In genomic region chr11:32100495-32100894, GRCh38 we compare ENCODE assay signal across 19 cellular contexts. TPM values are rescaled to one million over a fixed set of nuclear protein-coding genes. Genes with fewer than 3 reads are reported as not detected.
DNase-seq lines count a peak whose midpoint lies in the region; ATAC-seq and TF ChIP-seq lines count a peak whose summit lies in the region.
"Had no signal": no experiment of that assay in that cellular context is flagged by ENCODE, and none has a peak within 500 bp of the region (broad histone marks: within the 10 kb centered on the region; RNA-seq: fewer than 3 reads in every experiment).

No MANE protein-coding gene starts in this region.

- no TSS peak for BruUV-seq in IMR-90 (replicated peaks; lab: Mats Ljungman, UMichigan)

- CTCF ChIA-PET in IMR-90 (lab: Yijun Ruan, JAX): no interaction called here

- H3K4me2 ChIP-seq in IMR-90 (ENCODE audit: low read depth, low read length): no peak overlapping the region
- H3K4me2 ChIP-seq: KMS-11 had no signal

- H3K23ac ChIP-seq in IMR-90 (ENCODE audit: low read depth, low read length): no peak overlapping the region

- H2BK15ac ChIP-seq in IMR-90 (ENCODE audit: low read depth, low read length): no peak overlapping the region

- no peak overlapping the region for H2AFZ ChIP-seq in IMR-90 (replicated peaks; ENCODE audit: low read length, poor library complexity)

- H3K36me3 Mint-ChIP-seq in activated T-cell treated with anti-CD3 and anti-CD28 coated beads, Interleukin-2, amount 50 U/mL, for 24 hours (ENCODE audit: low read depth): peaks cover 86% of the 10 kb centered on the region

- H2AK9ac ChIP-seq in IMR-90 (replicated peaks; ENCODE audit: low read depth, low read length, poor library complexity): no peak overlapping the region

- no peak overlapping the region for H3K4me3 Mint-ChIP-seq in activated T-cell treated with anti-CD3 and anti-CD28 coated beads, Interleukin-2, amount 50 U/mL, for 24 hours

- H4K20me1 ChIP-seq in IMR-90 (ENCODE audit: insufficient read depth, low read length): peaks cover 62% of the 10 kb centered on the region

- H3K9me3 ChIP-seq in IMR-90 (ENCODE audit: control insufficient read depth, insufficient read depth, low read length) (no peaks in the 10 kb centered on the region), SJCRH30 (replicated peaks) (no peaks in the 10 kb centered on the region)
- H3K9me3 ChIP-seq: BE2C, Peyer's patch, SJSA1 had no signal

- H3K79me1 ChIP-seq in IMR-90 (ENCODE audit: low read depth in 1 of 2, low read length in 2 of 2): peaks cover 56 to 68% of the 10 kb centered on the region in 2 experiments

- H2BK20ac ChIP-seq in IMR-90 (ENCODE audit: low read depth, low read length): no peak overlapping the region

- no peak overlapping the region for H4K91ac ChIP-seq in IMR-90 (ENCODE audit: insufficient read depth, low read depth, low read length)

- no peak overlapping the region for H3K27ac Mint-ChIP-seq in activated T-cell treated with anti-CD3 and anti-CD28 coated beads, Interleukin-2, amount 50 U/mL, for 24 hours

- TF ChIP-seq POLR2A in IMR-90 (IDR thresholded peaks at IDR 0.05; ENCODE audit: low read depth, low read length): no peak

- H2BK120ac ChIP-seq in IMR-90 (ENCODE audit: low read depth, low read length): no peak overlapping the region

- H3K9ac ChIP-seq in IMR-90 (ENCODE audit: low read depth, low read length): no peak overlapping the region
- H3K9ac ChIP-seq: KMS-11 had no signal

- H3K27ac ChIP-seq in IMR-90 (ENCODE audit: insufficient read depth, low read length): peak overlapping the region; percentile 7; the same call in 1 of the 2 replicates
- peak overlapping the region; percentile 23; the same call in 1 of the 2 replicates for H3K27ac ChIP-seq in SJCRH30
- H3K27ac ChIP-seq: HL-60, KMS-11, Peyer's patch, SJSA1 had no signal

- H3K4me1 Mint-ChIP-seq in activated T-cell treated with anti-CD3 and anti-CD28 coated beads, Interleukin-2, amount 50 U/mL, for 24 hours (ENCODE audit: low read depth): peaks cover 14% of the 10 kb centered on the region

- no peak overlapping the region for H3K56ac ChIP-seq in IMR-90 (ENCODE audit: extremely low read depth, insufficient read depth, low read length)

- H2BK5ac ChIP-seq in IMR-90 (ENCODE audit: low read depth, low read length, poor library complexity, severe bottlenecking): no peak overlapping the region

- TF ChIP-seq RAD21 in IMR-90 (IDR thresholded peaks at IDR 0.05; ENCODE audit: low read length): no peak

- H3K4ac ChIP-seq in IMR-90 (ENCODE audit: low read depth, low read length): no peak overlapping the region

- H3K14ac ChIP-seq in IMR-90 (replicated peaks; ENCODE audit: low read depth, low read length): no peak overlapping the region

- H3K4me3 ChIP-seq in IMR-90 (ENCODE audit: insufficient read depth, low read depth, low read length) (no peak overlapping the region), SJCRH30 (no peak overlapping the region), fibroblast of mammary gland (ENCODE audit: control insufficient read depth, low read depth, low read length) (no peak overlapping the region)
- H3K4me3 ChIP-seq: Peyer's patch, SJSA1 had no signal

- H3K9me1 ChIP-seq in IMR-90 (ENCODE audit: insufficient read depth, low read length): peaks cover 37% of the 10 kb centered on the region

- H4K5ac ChIP-seq in IMR-90 (ENCODE audit: low read depth, low read length): no peak overlapping the region

- H3K4me1 ChIP-seq in IMR-90 (ENCODE audit: control insufficient read depth, insufficient read depth, low read length): peaks cover 7% of the 10 kb centered on the region
- peaks cover 16% of the 10 kb centered on the region for H3K4me1 ChIP-seq in SJCRH30
- H3K4me1 ChIP-seq: BE2C, Peyer's patch, SJSA1 had no signal

- WGBS in IMR-90 (ENCODE audit: extremely low coverage in 2 of 2, insufficient read length in 1 of 2), 2 experiments: no CpG with 5 or more reads among the region's 5 CpGs

- ATAC-seq in IMR-90 (ENCODE audit: low read depth) (no peak), sciatic nerve (peak; percentile 20)

- H3K36me3 ChIP-seq in IMR-90 (ENCODE audit: control insufficient read depth, insufficient read depth, low read length): peaks cover 67% of the 10 kb centered on the region
- peaks cover 85% of the 10 kb centered on the region for H3K36me3 ChIP-seq in SJCRH30
- H3K36me3 ChIP-seq: BE2C had no signal

- no peaks in the 10 kb centered on the region for H3K27me3 Mint-ChIP-seq in activated T-cell treated with anti-CD3 and anti-CD28 coated beads, Interleukin-2, amount 50 U/mL, for 24 hours

- intact Hi-C loops in IMR-90 (cut with micrococcal nuclease) (no loop called here), sciatic nerve (cut with DNase I) (no loop called here)

- dilution Hi-C loops in IMR-90 (cut with HindIII; ENCODE audit: low sequenced_read_pairs, unreplicated experiment): no loop called here

- in situ Hi-C loops in IMR-90 (cut with MboI; ENCODE audit: low sequenced_read_pairs): no loop called here

- H2AK5ac ChIP-seq in IMR-90 (ENCODE audit: low read depth, low read length): no peak overlapping the region

- POLR2A ChIA-PET in IMR-90 (lab: Charles Lee; ENCODE audit: unreplicated experiment): no interaction called here

- no peak overlapping the region for H3K18ac ChIP-seq in IMR-90 (ENCODE audit: low read depth, low read length)

- DNase-seq in IMR-90 (peak; percentile 45), SJCRH30 (peak; percentile 49 to 57), fibroblast of mammary gland (ENCODE audit: low read depth) (peak; percentile 52), sciatic nerve (ENCODE audit: low spot score) (no peak), NCI-H1105 treated with DMSO at 0.1 percent for 48 hours (lab: John Stamatoyannopoulos, UW) (no peak)
- no peak for DNase-seq in activated T-cell treated with anti-CD3 and anti-CD28 coated beads, Interleukin-2, amount 50 U/mL, for 48 hours
- no peak for DNase-seq in activated T-cell treated with anti-CD3 and anti-CD28 coated beads, Interleukin-2, amount 50 U/mL, for 24 hours
- DNase-seq: BE2C, EL, GF-D8, NCI-H1105, NCI-H2029 treated with DMSO at 0.1 percent for 48 hours, NCI-H345, NCI-H524, NCI-H774, Peyer's patch had no signal

- H3K9me3 Mint-ChIP-seq in activated T-cell treated with anti-CD3 and anti-CD28 coated beads, Interleukin-2, amount 50 U/mL, for 24 hours: no peaks in the 10 kb centered on the region

- no peak overlapping the region for H4K8ac ChIP-seq in IMR-90 (ENCODE audit: low read depth in 2 of 2, low read length in 2 of 2)

- TF ChIP-seq CTCF in IMR-90 (conservative IDR thresholded peaks at IDR 0.05; ENCODE audit: low read depth, low read length): no peak
- no peak for TF ChIP-seq CTCF in fibroblast of mammary gland (conservative IDR thresholded peaks at IDR 0.05; ENCODE audit: control insufficient read depth, insufficient read depth, low read depth, low read length)

- H3K27me3 ChIP-seq in IMR-90 (ENCODE audit: control insufficient read depth, insufficient read depth, low read length): no peaks in the 10 kb centered on the region
- H3K27me3 ChIP-seq in SJCRH30: no peaks in the 10 kb centered on the region
- H3K27me3 ChIP-seq: BE2C, Peyer's patch, SJSA1 had no signal

TF ChIP-seq in IMR-90, 13 proteins besides CTCF, POLR2A, EP300 and RAD21:
- no peak for TF ChIP-seq RFX5 (IDR thresholded peaks at IDR 0.05; ENCODE audit: low read depth, low read length)
- TF ChIP-seq RCOR1 (IDR thresholded peaks at IDR 0.05; ENCODE audit: insufficient replicate concordance, low read length): no peak
- TF ChIP-seq USF2 (IDR thresholded peaks at IDR 0.05; ENCODE audit: low read depth, low read length): peak; percentile 21; the same call in 1 of the 2 replicates

RNA-seq across cellular contexts. Expression of gene RCN1, which starts 9.6 kb away (rescaled TPM):
- total RNA-seq in IMR-90 (2012; rRNA removed) (129 and 231 TPM in 2 replicates), sciatic nerve (92.3 TPM)
- polyA plus RNA-seq in IMR-90 (2012; rRNA removed): 171 and 193 TPM in 2 replicates
- polyA plus RNA-seq in IMR-90 (2012; cell fraction: cytosol; rRNA removed): 78.4 and 90.6 TPM in 2 replicates
- polyA plus RNA-seq in IMR-90 (2012; cell fraction: nucleus; rRNA removed; ENCODE audit: low replicate concordance): 40.8 and 127 TPM in 2 replicates
- 200 and 214 TPM in 2 replicates for total RNA-seq in SJCRH30 (2014; rRNA removed; shearing (Covaris generic))

Comparison
In these comparisons a context has a peak if more than half of its experiments do, and no peak if none do; other contexts are left out.
1. DNase-seq: peak in IMR-90 (single experiment), SJCRH30 (2 of 2) and fibroblast of mammary gland (single experiment); none in sciatic nerve (single experiment), NCI-H1105 treated with DMSO at 0.1 percent for 48 hours (single experiment), activated T-cell treated with anti-CD3 and anti-CD28 coated beads, Interleukin-2, amount 50 U/mL, for 48 hours (0 of 2) and activated T-cell treated with anti-CD3 and anti-CD28 coated beads, Interleukin-2, amount 50 U/mL, for 24 hours (single experiment).